19 cellular contexts compared by ENCODE assay signal in genomic region chr3:142168514-142168913, GRCh38.
"Had no signal": no experiment of that assay in that cellular context is flagged by ENCODE, and none has a peak within 500 bp of the region (broad histone marks: within the 10 kb centered on the region; RNA-seq: fewer than 3 reads in every experiment).

No MANE protein-coding gene starts in this region.

- H3K4me1 Mint-ChIP-seq: central memory CD8-positive, alpha-beta T cell; naive B cell; stimulated activated naive B cell treated with anti-CD40 and anti-IgM and Interleukin-4, amounts not matched to agents 10 μg/mL and 1 μg/mL and 100 μg/mL, for 72 hours; stimulated activated naive CD8-positive, alpha-beta T cell treated with anti-CD3 and anti-CD28 coated beads, Interleukin-15, amount 100 ng/mL, for 72 hours had no signal

- H3K27ac ChIP-seq: esophagus squamous epithelium, gastroesophageal sphincter, neutrophil, psoas muscle, spleen, testis, transverse colon had no signal

- H3K27me3 Mint-ChIP-seq: central memory CD8-positive, alpha-beta T cell; naive B cell; stimulated activated naive B cell treated with anti-CD40 and anti-IgM and Interleukin-4, amounts not matched to agents 10 μg/mL and 1 μg/mL and 100 μg/mL, for 72 hours; stimulated activated naive CD8-positive, alpha-beta T cell treated with anti-CD3 and anti-CD28 coated beads, Interleukin-15, amount 100 ng/mL, for 72 hours had no signal

- H3K4me3 ChIP-seq: esophagus squamous epithelium, gastroesophageal sphincter, psoas muscle, spleen, testis, transverse colon had no signal

- H3K4me1 ChIP-seq: esophagus squamous epithelium, gastroesophageal sphincter, psoas muscle, spleen, testis, transverse colon had no signal

- H3K9me3 ChIP-seq: esophagus squamous epithelium, gastroesophageal sphincter, neutrophil, psoas muscle, spleen, testis, transverse colon had no signal

- H3K9me3 Mint-ChIP-seq: central memory CD8-positive, alpha-beta T cell; naive B cell; stimulated activated naive B cell treated with anti-CD40 and anti-IgM and Interleukin-4, amounts not matched to agents 10 μg/mL and 1 μg/mL and 100 μg/mL, for 72 hours; stimulated activated naive CD8-positive, alpha-beta T cell treated with anti-CD3 and anti-CD28 coated beads, Interleukin-15, amount 100 ng/mL, for 72 hours had no signal

- H3K27me3 ChIP-seq: esophagus squamous epithelium, gastroesophageal sphincter, neutrophil, spleen, testis, transverse colon had no signal

- H3K4me3 Mint-ChIP-seq: central memory CD8-positive, alpha-beta T cell; naive B cell; stimulated activated naive B cell treated with anti-CD40 and anti-IgM and Interleukin-4, amounts not matched to agents 10 μg/mL and 1 μg/mL and 100 μg/mL, for 72 hours; stimulated activated naive CD8-positive, alpha-beta T cell treated with anti-CD3 and anti-CD28 coated beads, Interleukin-15, amount 100 ng/mL, for 72 hours had no signal

- DNase-seq: effector memory CD4-positive, alpha-beta T cell; esophagus squamous epithelium; foreskin fibroblast; kidney glomerular epithelial cell; mesendoderm; naive B cell; psoas muscle; spleen; stimulated activated CD4-positive, alpha-beta T cell treated with anti-CD3 and anti-CD28 coated beads, Interleukin-15, amount 100 ng/mL, for 24 hours; stimulated activated CD4-positive, alpha-beta T cell treated with anti-CD3 and anti-CD28 coated beads, Interleukin-1b, Interleukin-23, amount 100 ng/mL, for 48 hours; stimulated activated CD4-positive, alpha-beta T cell treated with anti-CD3 and anti-CD28 coated beads, Interleukin-4, amount 100 ng/mL, for 24 hours; stimulated activated naive B cell treated with anti-CD40 and anti-IgM and Interleukin-4, amounts not matched to agents 10 μg/mL and 1 μg/mL and 100 μg/mL, for 72 hours; stimulated activated naive CD8-positive, alpha-beta T cell treated with anti-CD3 and anti-CD28 coated beads, Interleukin-15, amount 100 ng/mL, for 72 hours; testis; transverse colon had no signal

- H3K27ac Mint-ChIP-seq: stimulated activated naive B cell treated with anti-CD40 and anti-IgM and Interleukin-4, amounts not matched to agents 10 μg/mL and 1 μg/mL and 100 μg/mL, for 72 hours had no signal

- ATAC-seq: gastroesophageal sphincter; psoas muscle; sciatic nerve; stimulated activated naive B cell treated with anti-CD40 and anti-IgM and Interleukin-4, amounts not matched to agents 10 μg/mL and 1 μg/mL and 100 μg/mL, for 72 hours; stimulated activated naive CD8-positive, alpha-beta T cell treated with anti-CD3 and anti-CD28 coated beads, Interleukin-15, amount 100 ng/mL, for 72 hours had no signal
